ENCODE assay signal across 21 cellular contexts in the genomic region with DNA sequence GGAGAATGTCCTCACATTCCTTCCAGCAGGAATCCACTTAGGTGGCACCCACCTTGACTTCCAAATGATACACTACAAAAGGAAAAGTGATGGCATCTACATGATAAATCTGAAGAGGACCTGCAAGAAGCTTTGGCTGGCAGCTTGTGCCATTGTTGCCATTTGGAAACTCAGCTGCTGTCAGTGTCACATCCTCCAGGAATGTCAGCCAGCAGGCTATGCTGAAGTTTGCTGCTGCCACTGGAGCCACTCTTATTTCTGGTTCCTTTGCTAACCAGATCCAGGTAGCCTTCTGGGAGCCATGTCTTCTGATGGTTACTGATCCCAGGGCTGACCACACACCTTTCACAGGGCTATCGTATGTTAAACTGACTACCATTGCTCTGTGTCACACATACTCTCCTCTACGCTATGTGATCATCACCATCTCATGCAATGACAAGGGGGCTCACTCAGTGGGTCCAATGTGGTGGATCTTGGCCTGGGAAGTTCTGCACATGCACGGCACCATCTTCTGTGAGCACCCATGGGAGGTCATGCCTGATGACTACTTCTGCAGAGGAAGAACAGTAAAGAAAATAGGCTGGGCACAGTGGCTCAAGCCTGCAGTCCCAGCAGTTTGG.
"Had no signal": no experiment of that assay in that cellular context is flagged by ENCODE, and none has a peak within 500 bp of the region (broad histone marks: within the 10 kb centered on the region; RNA-seq: fewer than 3 reads in every experiment).

No MANE protein-coding gene starts in this region.

- H3K27me3 ChIP-seq: colonic mucosa, hepatocyte, neutrophil, suprapubic skin, thyroid gland, upper lobe of left lung, vagina had no signal

- DNase-seq: colonic mucosa; dermis blood vessel endothelial cell; effector CD4-positive, alpha-beta T cell; head of caudate nucleus; kidney; left cardiac atrium; left ventricle myocardium superior; mucosa of descending colon; naive thymus-derived CD8-positive, alpha-beta T cell; stimulated activated CD4-positive, alpha-beta T cell treated with anti-CD3 and anti-CD28 coated beads, Interleukin-12 subunit alpha, Interleukin-12 subunit beta, amount 100 ng/mL, for 4 hours; stimulated activated naive CD8-positive, alpha-beta T cell treated with anti-CD3 and anti-CD28 coated beads, Interleukin-15, Interleukin-2, amounts not matched to agents 100 U/mL and 50 U/mL, for 24 hours; thyroid gland; upper lobe of left lung had no signal

- H3K4me1 ChIP-seq: colonic mucosa, suprapubic skin, thyroid gland, upper lobe of left lung, vagina had no signal

- H3K27ac ChIP-seq: colonic mucosa, hepatocyte, neutrophil, suprapubic skin, thyroid gland, upper lobe of left lung, vagina had no signal

- H3K9me3 ChIP-seq: colonic mucosa, mucosa of descending colon, neutrophil, suprapubic skin, thyroid gland, upper lobe of left lung, vagina had no signal

- H3K36me3 ChIP-seq: colonic mucosa, neutrophil, suprapubic skin, thyroid gland, upper lobe of left lung, vagina had no signal

- FAIRE-seq: kidney, small intestine had no signal

- H3K4me3 ChIP-seq: colonic mucosa, hepatocyte, lung, mucosa of descending colon, suprapubic skin, thyroid gland, upper lobe of left lung, vagina had no signal

- ATAC-seq: esophagus mucosa; left cardiac atrium; mucosa of descending colon; naive thymus-derived CD8-positive, alpha-beta T cell; sciatic nerve; stimulated activated naive CD8-positive, alpha-beta T cell treated with anti-CD3 and anti-CD28 coated beads, Interleukin-15, Interleukin-2, amounts not matched to agents 100 U/mL and 50 U/mL, for 24 hours had no signal

- H2AFZ ChIP-seq: hepatocyte had no signal

- H3K4me2 ChIP-seq: hepatocyte had no signal
